1 cellular context compared by ENCODE assay signal in the genomic region with DNA sequence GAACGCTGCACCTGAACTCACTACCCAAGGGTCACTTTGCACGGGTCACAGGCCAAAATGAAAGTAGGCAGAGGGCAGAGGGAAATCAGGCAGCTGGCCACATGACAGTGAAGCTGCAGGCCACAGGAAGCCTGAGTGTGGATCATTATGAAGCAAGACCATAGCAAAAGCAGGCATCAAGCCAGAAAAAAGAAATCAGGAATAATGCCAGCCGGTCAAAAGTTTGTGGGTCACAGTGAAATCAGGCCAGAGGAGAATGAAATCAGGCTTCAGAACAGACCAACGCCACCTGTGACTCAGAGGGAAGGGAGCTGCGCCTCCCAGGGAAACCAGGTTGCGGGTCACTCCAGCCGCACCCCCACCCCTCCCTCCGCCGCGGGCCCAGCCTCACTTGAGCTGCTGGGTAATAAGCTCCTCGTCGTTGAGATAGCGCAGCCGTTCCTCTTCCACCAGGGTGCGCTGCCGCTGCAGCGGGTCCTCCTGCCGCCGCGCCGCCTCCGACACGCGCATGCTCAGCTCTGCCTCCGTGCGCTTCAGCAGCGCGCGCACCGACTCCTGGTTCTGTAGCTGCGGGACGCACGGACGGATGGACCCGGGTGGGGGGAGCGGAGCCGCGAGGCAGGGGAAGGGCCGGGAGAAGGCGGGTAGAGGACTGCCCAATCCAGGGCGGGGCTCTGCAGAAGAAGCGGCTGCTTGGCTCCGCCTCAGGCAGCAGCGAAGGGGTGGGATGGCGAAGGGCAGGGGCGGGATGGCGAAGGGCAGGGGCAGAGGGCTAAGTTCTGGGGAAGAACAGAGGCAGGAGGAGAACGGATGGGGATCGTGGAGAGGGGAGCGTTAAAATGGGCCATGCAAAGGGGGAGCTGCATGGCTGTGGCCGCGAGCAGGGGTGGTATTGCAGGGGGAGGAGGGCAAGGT.
A peak's percentile ranks its signal among the peaks of the same experiment; 100 is the strongest.
TF ChIP-seq lines count a peak whose summit lies in the region.

No MANE protein-coding gene starts in this region.

TF ChIP-seq in K562, 482 proteins besides CTCF, POLR2A, EP300 and RAD21 (continued from another document and continues in another):
- TF ChIP-seq, protein P1, sequence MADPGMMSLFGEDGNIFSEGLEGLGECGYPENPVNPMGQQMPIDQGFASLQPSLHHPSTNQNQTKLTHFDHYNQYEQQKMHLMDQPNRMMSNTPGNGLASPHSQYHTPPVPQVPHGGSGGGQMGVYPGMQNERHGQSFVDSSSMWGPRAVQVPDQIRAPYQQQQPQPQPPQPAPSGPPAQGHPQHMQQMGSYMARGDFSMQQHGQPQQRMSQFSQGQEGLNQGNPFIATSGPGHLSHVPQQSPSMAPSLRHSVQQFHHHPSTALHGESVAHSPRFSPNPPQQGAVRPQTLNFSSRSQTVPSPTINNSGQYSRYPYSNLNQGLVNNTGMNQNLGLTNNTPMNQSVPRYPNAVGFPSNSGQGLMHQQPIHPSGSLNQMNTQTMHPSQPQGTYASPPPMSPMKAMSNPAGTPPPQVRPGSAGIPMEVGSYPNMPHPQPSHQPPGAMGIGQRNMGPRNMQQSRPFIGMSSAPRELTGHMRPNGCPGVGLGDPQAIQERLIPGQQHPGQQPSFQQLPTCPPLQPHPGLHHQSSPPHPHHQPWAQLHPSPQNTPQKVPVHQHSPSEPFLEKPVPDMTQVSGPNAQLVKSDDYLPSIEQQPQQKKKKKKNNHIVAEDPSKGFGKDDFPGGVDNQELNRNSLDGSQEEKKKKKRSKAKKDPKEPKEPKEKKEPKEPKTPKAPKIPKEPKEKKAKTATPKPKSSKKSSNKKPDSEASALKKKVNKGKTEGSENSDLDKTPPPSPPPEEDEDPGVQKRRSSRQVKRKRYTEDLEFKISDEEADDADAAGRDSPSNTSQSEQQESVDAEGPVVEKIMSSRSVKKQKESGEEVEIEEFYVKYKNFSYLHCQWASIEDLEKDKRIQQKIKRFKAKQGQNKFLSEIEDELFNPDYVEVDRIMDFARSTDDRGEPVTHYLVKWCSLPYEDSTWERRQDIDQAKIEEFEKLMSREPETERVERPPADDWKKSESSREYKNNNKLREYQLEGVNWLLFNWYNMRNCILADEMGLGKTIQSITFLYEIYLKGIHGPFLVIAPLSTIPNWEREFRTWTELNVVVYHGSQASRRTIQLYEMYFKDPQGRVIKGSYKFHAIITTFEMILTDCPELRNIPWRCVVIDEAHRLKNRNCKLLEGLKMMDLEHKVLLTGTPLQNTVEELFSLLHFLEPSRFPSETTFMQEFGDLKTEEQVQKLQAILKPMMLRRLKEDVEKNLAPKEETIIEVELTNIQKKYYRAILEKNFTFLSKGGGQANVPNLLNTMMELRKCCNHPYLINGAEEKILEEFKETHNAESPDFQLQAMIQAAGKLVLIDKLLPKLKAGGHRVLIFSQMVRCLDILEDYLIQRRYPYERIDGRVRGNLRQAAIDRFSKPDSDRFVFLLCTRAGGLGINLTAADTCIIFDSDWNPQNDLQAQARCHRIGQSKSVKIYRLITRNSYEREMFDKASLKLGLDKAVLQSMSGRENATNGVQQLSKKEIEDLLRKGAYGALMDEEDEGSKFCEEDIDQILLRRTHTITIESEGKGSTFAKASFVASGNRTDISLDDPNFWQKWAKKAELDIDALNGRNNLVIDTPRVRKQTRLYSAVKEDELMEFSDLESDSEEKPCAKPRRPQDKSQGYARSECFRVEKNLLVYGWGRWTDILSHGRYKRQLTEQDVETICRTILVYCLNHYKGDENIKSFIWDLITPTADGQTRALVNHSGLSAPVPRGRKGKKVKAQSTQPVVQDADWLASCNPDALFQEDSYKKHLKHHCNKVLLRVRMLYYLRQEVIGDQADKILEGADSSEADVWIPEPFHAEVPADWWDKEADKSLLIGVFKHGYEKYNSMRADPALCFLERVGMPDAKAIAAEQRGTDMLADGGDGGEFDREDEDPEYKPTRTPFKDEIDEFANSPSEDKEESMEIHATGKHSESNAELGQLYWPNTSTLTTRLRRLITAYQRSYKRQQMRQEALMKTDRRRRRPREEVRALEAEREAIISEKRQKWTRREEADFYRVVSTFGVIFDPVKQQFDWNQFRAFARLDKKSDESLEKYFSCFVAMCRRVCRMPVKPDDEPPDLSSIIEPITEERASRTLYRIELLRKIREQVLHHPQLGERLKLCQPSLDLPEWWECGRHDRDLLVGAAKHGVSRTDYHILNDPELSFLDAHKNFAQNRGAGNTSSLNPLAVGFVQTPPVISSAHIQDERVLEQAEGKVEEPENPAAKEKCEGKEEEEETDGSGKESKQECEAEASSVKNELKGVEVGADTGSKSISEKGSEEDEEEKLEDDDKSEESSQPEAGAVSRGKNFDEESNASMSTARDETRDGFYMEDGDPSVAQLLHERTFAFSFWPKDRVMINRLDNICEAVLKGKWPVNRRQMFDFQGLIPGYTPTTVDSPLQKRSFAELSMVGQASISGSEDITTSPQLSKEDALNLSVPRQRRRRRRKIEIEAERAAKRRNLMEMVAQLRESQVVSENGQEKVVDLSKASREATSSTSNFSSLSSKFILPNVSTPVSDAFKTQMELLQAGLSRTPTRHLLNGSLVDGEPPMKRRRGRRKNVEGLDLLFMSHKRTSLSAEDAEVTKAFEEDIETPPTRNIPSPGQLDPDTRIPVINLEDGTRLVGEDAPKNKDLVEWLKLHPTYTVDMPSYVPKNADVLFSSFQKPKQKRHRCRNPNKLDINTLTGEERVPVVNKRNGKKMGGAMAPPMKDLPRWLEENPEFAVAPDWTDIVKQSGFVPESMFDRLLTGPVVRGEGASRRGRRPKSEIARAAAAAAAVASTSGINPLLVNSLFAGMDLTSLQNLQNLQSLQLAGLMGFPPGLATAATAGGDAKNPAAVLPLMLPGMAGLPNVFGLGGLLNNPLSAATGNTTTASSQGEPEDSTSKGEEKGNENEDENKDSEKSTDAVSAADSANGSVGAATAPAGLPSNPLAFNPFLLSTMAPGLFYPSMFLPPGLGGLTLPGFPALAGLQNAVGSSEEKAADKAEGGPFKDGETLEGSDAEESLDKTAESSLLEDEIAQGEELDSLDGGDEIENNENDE (IDR thresholded peaks at IDR 0.05; ENCODE audit: low read depth, low read length): no peak
- TF ChIP-seq, protein P2, sequence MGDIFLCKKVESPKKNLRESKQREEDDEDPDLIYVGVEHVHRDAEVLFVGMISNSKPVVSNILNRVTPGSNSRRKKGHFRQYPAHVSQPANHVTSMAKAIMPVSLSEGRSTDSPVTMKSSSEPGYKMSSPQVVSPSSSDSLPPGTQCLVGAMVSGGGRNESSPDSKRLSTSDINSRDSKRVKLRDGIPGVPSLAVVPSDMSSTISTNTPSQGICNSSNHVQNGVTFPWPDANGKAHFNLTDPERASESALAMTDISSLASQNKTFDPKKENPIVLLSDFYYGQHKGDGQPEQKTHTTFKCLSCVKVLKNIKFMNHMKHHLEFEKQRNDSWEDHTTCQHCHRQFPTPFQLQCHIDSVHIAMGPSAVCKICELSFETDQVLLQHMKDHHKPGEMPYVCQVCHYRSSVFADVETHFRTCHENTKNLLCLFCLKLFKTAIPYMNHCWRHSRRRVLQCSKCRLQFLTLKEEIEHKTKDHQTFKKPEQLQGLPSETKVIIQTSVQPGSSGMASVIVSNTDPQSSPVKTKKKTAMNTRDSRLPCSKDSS (IDR thresholded peaks at IDR 0.05; ENCODE audit: low read depth, partially characterized antibody): no peak
- TF ChIP-seq, protein P3, sequence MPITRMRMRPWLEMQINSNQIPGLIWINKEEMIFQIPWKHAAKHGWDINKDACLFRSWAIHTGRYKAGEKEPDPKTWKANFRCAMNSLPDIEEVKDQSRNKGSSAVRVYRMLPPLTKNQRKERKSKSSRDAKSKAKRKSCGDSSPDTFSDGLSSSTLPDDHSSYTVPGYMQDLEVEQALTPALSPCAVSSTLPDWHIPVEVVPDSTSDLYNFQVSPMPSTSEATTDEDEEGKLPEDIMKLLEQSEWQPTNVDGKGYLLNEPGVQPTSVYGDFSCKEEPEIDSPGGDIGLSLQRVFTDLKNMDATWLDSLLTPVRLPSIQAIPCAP (CRISPR knock-in tag; IDR thresholded peaks at IDR 0.05; ENCODE audit: borderline replicate concordance): no peak
- TF ChIP-seq POU5F1 (IDR thresholded peaks at IDR 0.05; ENCODE audit: borderline replicate concordance, low read depth, low read length, partially characterized antibody) (no peak), MEF2A (IDR thresholded peaks at IDR 0.05; ENCODE audit: control insufficient read depth, low read depth, low read length) (no peak), SMC3 (conservative IDR thresholded peaks at IDR 0.05; ENCODE audit: insufficient read depth, low read depth, low read length) (peak; percentile 84), NFXL1 (CRISPR knock-in tag; IDR thresholded peaks at IDR 0.05) (no peak), MECOM (CRISPR knock-in tag; IDR thresholded peaks at IDR 0.05) (no peak), GATA2 (CRISPR knock-in tag; IDR thresholded peaks at IDR 0.05) (no peak), SP1 (CRISPR knock-in tag; IDR thresholded peaks at IDR 0.05) (peak; percentile 52; the same call in 1 of the 2 replicates), PTTG1 (tag; IDR thresholded peaks at IDR 0.05; ENCODE audit: low read depth) (no peak), ATF7 (IDR thresholded peaks at IDR 0.05) (peak; percentile 57; the same call in 1 of the 2 replicates), PRMT5 (CRISPR knock-in tag; IDR thresholded peaks at IDR 0.05) (no peak), GTF2E2 (tag; IDR thresholded peaks at IDR 0.05) (no peak), GTF2A2 (tag; IDR thresholded peaks at IDR 0.05) (no peak), SUPT5H (IDR thresholded peaks at IDR 0.05) (no peak), ELF1 (tag; IDR thresholded peaks at IDR 0.05) (no peak), TEAD4 (IDR thresholded peaks at IDR 0.05; ENCODE audit: low read length) (no peak), TEAD4 (CRISPR knock-in tag; IDR thresholded peaks at IDR 0.05; ENCODE audit: borderline replicate concordance) (no peak), ZNF830 (CRISPR knock-in tag; IDR thresholded peaks at IDR 0.05) (no peak)
- TF ChIP-seq, protein P4, sequence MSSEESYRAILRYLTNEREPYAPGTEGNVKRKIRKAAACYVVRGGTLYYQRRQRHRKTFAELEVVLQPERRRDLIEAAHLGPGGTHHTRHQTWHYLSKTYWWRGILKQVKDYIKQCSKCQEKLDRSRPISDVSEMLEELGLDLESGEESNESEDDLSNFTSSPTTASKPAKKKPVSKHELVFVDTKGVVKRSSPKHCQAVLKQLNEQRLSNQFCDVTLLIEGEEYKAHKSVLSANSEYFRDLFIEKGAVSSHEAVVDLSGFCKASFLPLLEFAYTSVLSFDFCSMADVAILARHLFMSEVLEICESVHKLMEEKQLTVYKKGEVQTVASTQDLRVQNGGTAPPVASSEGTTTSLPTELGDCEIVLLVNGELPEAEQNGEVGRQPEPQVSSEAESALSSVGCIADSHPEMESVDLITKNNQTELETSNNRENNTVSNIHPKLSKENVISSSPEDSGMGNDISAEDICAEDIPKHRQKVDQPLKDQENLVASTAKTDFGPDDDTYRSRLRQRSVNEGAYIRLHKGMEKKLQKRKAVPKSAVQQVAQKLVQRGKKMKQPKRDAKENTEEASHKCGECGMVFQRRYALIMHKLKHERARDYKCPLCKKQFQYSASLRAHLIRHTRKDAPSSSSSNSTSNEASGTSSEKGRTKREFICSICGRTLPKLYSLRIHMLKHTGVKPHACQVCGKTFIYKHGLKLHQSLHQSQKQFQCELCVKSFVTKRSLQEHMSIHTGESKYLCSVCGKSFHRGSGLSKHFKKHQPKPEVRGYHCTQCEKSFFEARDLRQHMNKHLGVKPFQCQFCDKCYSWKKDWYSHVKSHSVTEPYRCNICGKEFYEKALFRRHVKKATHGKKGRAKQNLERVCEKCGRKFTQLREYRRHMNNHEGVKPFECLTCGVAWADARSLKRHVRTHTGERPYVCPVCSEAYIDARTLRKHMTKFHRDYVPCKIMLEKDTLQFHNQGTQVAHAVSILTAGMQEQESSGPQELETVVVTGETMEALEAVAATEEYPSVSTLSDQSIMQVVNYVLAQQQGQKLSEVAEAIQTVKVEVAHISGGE (CRISPR knock-in tag; IDR thresholded peaks at IDR 0.05): no peak
- TF ChIP-seq, protein P5, sequence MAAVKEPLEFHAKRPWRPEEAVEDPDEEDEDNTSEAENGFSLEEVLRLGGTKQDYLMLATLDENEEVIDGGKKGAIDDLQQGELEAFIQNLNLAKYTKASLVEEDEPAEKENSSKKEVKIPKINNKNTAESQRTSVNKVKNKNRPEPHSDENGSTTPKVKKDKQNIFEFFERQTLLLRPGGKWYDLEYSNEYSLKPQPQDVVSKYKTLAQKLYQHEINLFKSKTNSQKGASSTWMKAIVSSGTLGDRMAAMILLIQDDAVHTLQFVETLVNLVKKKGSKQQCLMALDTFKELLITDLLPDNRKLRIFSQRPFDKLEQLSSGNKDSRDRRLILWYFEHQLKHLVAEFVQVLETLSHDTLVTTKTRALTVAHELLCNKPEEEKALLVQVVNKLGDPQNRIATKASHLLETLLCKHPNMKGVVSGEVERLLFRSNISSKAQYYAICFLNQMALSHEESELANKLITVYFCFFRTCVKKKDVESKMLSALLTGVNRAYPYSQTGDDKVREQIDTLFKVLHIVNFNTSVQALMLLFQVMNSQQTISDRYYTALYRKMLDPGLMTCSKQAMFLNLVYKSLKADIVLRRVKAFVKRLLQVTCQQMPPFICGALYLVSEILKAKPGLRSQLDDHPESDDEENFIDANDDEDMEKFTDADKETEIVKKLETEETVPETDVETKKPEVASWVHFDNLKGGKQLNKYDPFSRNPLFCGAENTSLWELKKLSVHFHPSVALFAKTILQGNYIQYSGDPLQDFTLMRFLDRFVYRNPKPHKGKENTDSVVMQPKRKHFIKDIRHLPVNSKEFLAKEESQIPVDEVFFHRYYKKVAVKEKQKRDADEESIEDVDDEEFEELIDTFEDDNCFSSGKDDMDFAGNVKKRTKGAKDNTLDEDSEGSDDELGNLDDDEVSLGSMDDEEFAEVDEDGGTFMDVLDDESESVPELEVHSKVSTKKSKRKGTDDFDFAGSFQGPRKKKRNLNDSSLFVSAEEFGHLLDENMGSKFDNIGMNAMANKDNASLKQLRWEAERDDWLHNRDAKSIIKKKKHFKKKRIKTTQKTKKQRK (IDR thresholded peaks at IDR 0.05; ENCODE audit: borderline replicate concordance, low read depth, low read length): no peak
